Comparison of ENCODE assay signal across 10 cellular contexts in the genomic region with DNA sequence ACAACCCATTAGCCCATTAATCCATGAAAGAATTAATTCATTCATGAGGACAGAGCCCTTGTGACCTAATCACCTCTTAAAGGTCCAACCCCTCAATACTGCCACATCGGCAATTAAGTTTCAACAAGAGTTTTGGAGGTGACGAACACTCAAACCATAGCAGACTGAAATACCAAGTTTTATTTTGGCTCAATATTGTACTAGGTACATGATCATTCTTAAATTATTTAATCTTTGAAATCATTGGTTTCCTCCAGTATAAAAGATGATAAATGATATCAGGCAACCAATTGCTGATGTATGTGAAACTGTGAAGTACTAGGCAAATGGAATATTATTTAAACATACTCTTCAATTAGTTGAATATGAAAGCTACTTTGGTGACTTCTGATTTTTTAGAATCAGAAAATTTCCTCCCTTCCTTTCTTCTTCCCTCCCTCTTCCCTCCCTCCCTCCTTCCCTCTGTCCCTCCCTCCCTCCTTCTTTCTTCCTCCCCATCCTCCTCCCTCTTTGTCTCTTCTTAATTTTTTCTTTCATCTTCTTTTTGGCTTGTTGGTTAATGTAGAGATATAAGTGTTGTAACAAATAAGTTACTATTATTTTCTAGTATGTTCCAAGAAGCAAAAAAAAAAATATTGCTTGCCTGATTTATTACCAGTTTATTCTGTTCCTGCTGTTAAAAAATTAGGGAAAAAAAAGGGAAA.
DNase-seq lines count a peak whose midpoint lies in the region; ATAC-seq and TF ChIP-seq lines count a peak whose summit lies in the region.
"Had no signal": no experiment of that assay in that cellular context is flagged by ENCODE, and none has a peak within 500 bp of the region (broad histone marks: within the 10 kb centered on the region; RNA-seq: fewer than 3 reads in every experiment).

No MANE protein-coding gene starts in this region.

- H3K4me3 Mint-ChIP-seq in stimulated activated naive CD8-positive, alpha-beta T cell treated with anti-CD3 and anti-CD28 coated beads, Interleukin-15, Interleukin-2, amounts not matched to agents 100 ng/mL and 50 ng/mL, for 24 hours: no peak overlapping the region
- peak overlapping the region; percentile 33 to 68 (median 42) for H3K4me3 Mint-ChIP-seq in nephron

- no peak overlapping the region for H3K4me3 ChIP-seq in brain microvascular endothelial cell (ENCODE audit: low read depth, low read length)

- H3K27me3 ChIP-seq in brain microvascular endothelial cell (replicated peaks): no peaks in the 10 kb centered on the region

- no peak for DNase-seq in stimulated activated naive CD8-positive, alpha-beta T cell treated with anti-CD3 and anti-CD28 coated beads, Interleukin-15, Interleukin-2, amounts not matched to agents 100 U/mL and 50 U/mL, for 24 hours
- DNase-seq in brain microvascular endothelial cell (no peak), NCI-H748 (lab: John Stamatoyannopoulos, UW; ENCODE audit: unreplicated experiment) (no peak), NCI-H2171 treated with DMSO at 0.1 percent for 48 hours (lab: John Stamatoyannopoulos, UW) (no peak)
- DNase-seq: KBM-7, occipital lobe had no signal

- TF ChIP-seq CTCF in brain microvascular endothelial cell (IDR thresholded peaks at IDR 0.05; ENCODE audit: low read depth, low read length, missing control alignments): no peak
- TF ChIP-seq CTCF in nephron (IDR thresholded peaks at IDR 0.05; ENCODE audit: unreplicated experiment in 3 of 3): no peak

- in situ Hi-C loops in brain microvascular endothelial cell (cut with HindIII; ENCODE audit: low pct_ligation_motif_present, low sequenced_read_pairs): no loop called here

- no peaks in the 10 kb centered on the region for H3K36me3 ChIP-seq in brain microvascular endothelial cell (replicated peaks)

- peaks cover 62% of the 10 kb centered on the region for H3K4me1 Mint-ChIP-seq in stimulated activated naive CD8-positive, alpha-beta T cell treated with anti-CD3 and anti-CD28 coated beads, Interleukin-15, Interleukin-2, amounts not matched to agents 100 ng/mL and 50 ng/mL, for 24 hours (ENCODE audit: low read depth)
- H3K4me1 Mint-ChIP-seq in nephron: peaks cover 43% of the 10 kb centered on the region

- H3K27ac ChIP-seq in brain microvascular endothelial cell: peak overlapping the region; percentile 100

- H3K9me3 Mint-ChIP-seq in stimulated activated naive CD8-positive, alpha-beta T cell treated with anti-CD3 and anti-CD28 coated beads, Interleukin-15, Interleukin-2, amounts not matched to agents 100 ng/mL and 50 ng/mL, for 24 hours: peaks cover 4% of the 10 kb centered on the region
- H3K9me3 Mint-ChIP-seq in nephron: no peaks in the 10 kb centered on the region

- no peaks in the 10 kb centered on the region for H3K27me3 Mint-ChIP-seq in stimulated activated naive CD8-positive, alpha-beta T cell treated with anti-CD3 and anti-CD28 coated beads, Interleukin-15, Interleukin-2, amounts not matched to agents 100 ng/mL and 50 ng/mL, for 24 hours
- H3K27me3 Mint-ChIP-seq in nephron (ENCODE audit: low read depth): no peaks in the 10 kb centered on the region

- H3K27ac Mint-ChIP-seq in stimulated activated naive CD8-positive, alpha-beta T cell treated with anti-CD3 and anti-CD28 coated beads, Interleukin-15, Interleukin-2, amounts not matched to agents 100 ng/mL and 50 ng/mL, for 24 hours: peak overlapping the region; percentile 98
- peak overlapping the region; percentile 91 to 98 (median 97) for H3K27ac Mint-ChIP-seq in nephron

- no peaks in the 10 kb centered on the region for H3K36me3 Mint-ChIP-seq in stimulated activated naive CD8-positive, alpha-beta T cell treated with anti-CD3 and anti-CD28 coated beads, Interleukin-15, Interleukin-2, amounts not matched to agents 100 ng/mL and 50 ng/mL, for 24 hours (ENCODE audit: low read depth)
- no peaks in the 10 kb centered on the region for H3K36me3 Mint-ChIP-seq in nephron (ENCODE audit: low read depth)

- ATAC-seq in stimulated activated naive CD8-positive, alpha-beta T cell treated with anti-CD3 and anti-CD28 coated beads, Interleukin-15, Interleukin-2, amounts not matched to agents 100 U/mL and 50 U/mL, for 24 hours: no peak
- ATAC-seq in HG02884 (IDR thresholded peaks at IDR 0.05; ENCODE audit: unreplicated experiment): no peak
- no peak for ATAC-seq in HG03520 (IDR thresholded peaks at IDR 0.05; ENCODE audit: unreplicated experiment)
